In genomic region chr3:190058486-190059241, GRCh38 we compare ENCODE assay signal across 11 cellular contexts.
A peak's percentile ranks its signal among the peaks of the same experiment; 100 is the strongest.
DNase-seq lines count a peak whose midpoint lies in the region; ATAC-seq lines count a peak whose summit lies in the region.
"Had no signal": no experiment of that assay in that cellular context is flagged by ENCODE, and none has a peak within 500 bp of the region (broad histone marks: within the 10 kb centered on the region; RNA-seq: fewer than 3 reads in every experiment).

No MANE protein-coding gene starts in this region.

- H3K36me3 ChIP-seq in ectodermal cell (ENCODE audit: control insufficient read depth, insufficient read depth, low read length) (no peaks in the 10 kb centered on the region), thymus (ENCODE audit: control insufficient read depth, insufficient read depth) (no peaks in the 10 kb centered on the region)
- H3K36me3 ChIP-seq: gastrocnemius medialis had no signal

- no peaks in the 10 kb centered on the region for H3K9me3 ChIP-seq in ectodermal cell (ENCODE audit: control insufficient read depth, low read length)
- H3K9me3 ChIP-seq in thymus (ENCODE audit: control insufficient read depth): no peaks in the 10 kb centered on the region
- H3K9me3 ChIP-seq: gastrocnemius medialis had no signal

- no peak overlapping the region for H3K4me3 ChIP-seq in ectodermal cell (ENCODE audit: insufficient read depth, low read depth, low read length)
- H3K4me3 ChIP-seq in thymus (ENCODE audit: low read length): no peak overlapping the region
- H3K4me3 ChIP-seq: gastrocnemius medialis had no signal

- H3K27me3 ChIP-seq in ectodermal cell (ENCODE audit: control insufficient read depth, insufficient read depth, low read length, poor library complexity, severe bottlenecking): no peaks in the 10 kb centered on the region
- no peaks in the 10 kb centered on the region for H3K27me3 ChIP-seq in thymus (ENCODE audit: control insufficient read depth, insufficient read depth)
- H3K27me3 ChIP-seq: gastrocnemius medialis had no signal

- H3K27ac ChIP-seq in ectodermal cell (ENCODE audit: insufficient read depth, low read depth, low read length, poor library complexity, severe bottlenecking): peak overlapping the region; percentile 78
- H3K27ac ChIP-seq in thymus (ENCODE audit: low read depth): peak overlapping the region; percentile 64
- H3K27ac ChIP-seq: gastrocnemius medialis had no signal

- ATAC-seq in GM19035 (IDR thresholded peaks at IDR 0.05; ENCODE audit: unreplicated experiment): no peak
- ATAC-seq: gastrocnemius medialis, PC-3 had no signal

- 54 to 67% methylated on average over 4 of the region's 4 CpGs for WGBS in ectodermal cell, 2 experiments
- 90% methylated on average over 4 of the region's 4 CpGs for WGBS in thymus

- DNase-seq in RPMI7951 (ENCODE audit: low read depth) (peak; percentile 38), midbrain (lab: John Stamatoyannopoulos, UW) (peak; percentile 52), NCI-H2107 treated with DMSO at 0.1 percent for 48 hours (lab: John Stamatoyannopoulos, UW; ENCODE audit: unreplicated experiment) (no peak), NCI-H2081 treated with DMSO at 0.1 percent for 48 hours (lab: John Stamatoyannopoulos, UW) (no peak)
- DNase-seq: gastrocnemius medialis; NCI-H187 treated with DMSO at 0.1 percent for 48 hours; PC-3; stimulated activated CD4-positive, alpha-beta T cell treated with anti-CD3 and anti-CD28 coated beads, Interleukin-1b, Interleukin-23, amount 100 ng/mL, for 48 hours had no signal

- H3K4me1 ChIP-seq in ectodermal cell (ENCODE audit: control insufficient read depth, insufficient read depth, low read length) (peaks cover 13% of the 10 kb centered on the region), thymus (ENCODE audit: control insufficient read depth, insufficient read depth, low read length) (no peaks in the 10 kb centered on the region)
- H3K4me1 ChIP-seq: gastrocnemius medialis had no signal

Comparison
In these comparisons a context has a peak if more than half of its experiments do, and no peak if none do; other contexts are left out.
1. DNase-seq: peak in RPMI7951 (single experiment) and midbrain (single experiment); none in NCI-H2107 treated with DMSO at 0.1 percent for 48 hours (single experiment) and NCI-H2081 treated with DMSO at 0.1 percent for 48 hours (single experiment).